ENCODE assay signal across 1 cellular context in genomic region chr5:110932755-110933488, GRCh38.
TF ChIP-seq lines count a peak whose summit lies in the region.

No MANE protein-coding gene starts in this region.

TF ChIP-seq in GM12878, 131 proteins besides CTCF, POLR2A, EP300 and RAD21 (continued from another document):
- TF ChIP-seq JUNB (IDR thresholded peaks at IDR 0.05) (0 out of 2 replicates have a peak, but pooled peaks have one; percentile 9), BHLHE40 (IDR thresholded peaks at IDR 0.05; ENCODE audit: borderline replicate concordance in 1 of 2, low read depth in 2 of 2, low read length in 1 of 2) (no peak), RUNX3 (IDR thresholded peaks at IDR 0.05; ENCODE audit: low read length) (peak; percentile 67), MTA2 (IDR thresholded peaks at IDR 0.05; ENCODE audit: low read depth) (no peak), IRF3 (IDR thresholded peaks at IDR 0.05) (no peak), NKRF (conservative IDR thresholded peaks at IDR 0.05) (no peak)
TF ChIP-seq in GM12878: peak in this region for 2.
